23 cellular contexts compared by ENCODE assay signal in the genomic region with DNA sequence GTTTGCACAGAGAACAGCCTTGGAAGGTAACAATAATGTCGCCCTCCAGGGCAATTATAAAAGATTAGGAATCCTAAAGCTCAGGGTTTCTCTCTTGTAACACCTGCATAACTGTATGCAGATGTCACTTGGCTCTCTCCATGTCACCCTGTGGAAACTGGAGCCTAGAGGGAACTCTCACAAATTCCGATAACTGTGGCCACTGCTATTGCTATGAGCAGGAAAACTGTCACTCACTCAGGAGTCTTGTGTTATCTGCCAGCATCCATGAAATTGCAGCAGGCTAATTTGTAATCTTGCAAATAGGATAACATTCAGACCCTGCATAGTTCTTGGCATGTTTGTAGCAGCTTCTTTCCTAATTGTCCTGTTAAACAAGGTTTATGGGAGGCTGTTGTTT. TPM values are rescaled to one million over a fixed set of nuclear protein-coding genes. Genes with fewer than 3 reads are reported as not detected.
A peak's percentile ranks its signal among the peaks of the same experiment; 100 is the strongest.
DNase-seq lines count a peak whose midpoint lies in the region; ATAC-seq and TF ChIP-seq lines count a peak whose summit lies in the region.
"Had no signal": no experiment of that assay in that cellular context is flagged by ENCODE, and none has a peak within 500 bp of the region (broad histone marks: within the 10 kb centered on the region; RNA-seq: fewer than 3 reads in every experiment).

No MANE protein-coding gene starts in this region.

- H3K14ac ChIP-seq in trophoblast cell (ENCODE audit: low read length) = no peak overlapping the region

- H3K79me2 ChIP-seq in Karpas-422 (ENCODE audit: low read length) (no peaks in the 10 kb centered on the region), mesendoderm (ENCODE audit: control insufficient read depth, insufficient read depth, low read length) (no peaks in the 10 kb centered on the region), trophoblast cell (ENCODE audit: control insufficient read depth, insufficient read depth, low read length, poor library complexity) (no peaks in the 10 kb centered on the region)

- no peak for TF ChIP-seq CTCF in Panc1 (IDR thresholded peaks at IDR 0.05)

- H3K23ac ChIP-seq in mesendoderm (ENCODE audit: low read length) (no peak overlapping the region), trophoblast cell (ENCODE audit: low read length) (no peak overlapping the region)

- DNase-seq in Karpas-422 (no peak), Panc1 (ENCODE audit: low read depth, low spot score) (no peak), mesendoderm (peak; percentile 12), trophoblast cell (peak; percentile 90 to 96), KBM-7 (no peak)
- DNase-seq: CD4-positive, CD25-positive, alpha-beta regulatory T cell; DMS 273 treated with DMSO at 0.1 percent for 48 hours; DND-41; GOT3; IMR-90; MG63; NCI-H1048; NCI-H1436; NCI-H2029; NCI-H226; NCI-H510A treated with DMSO at 0.1 percent for 48 hours; NCI-H774; OCI-M1; Right ventricle myocardium superior had no signal

- H3K4ac ChIP-seq in mesendoderm (ENCODE audit: low read depth, low read length) (no peak overlapping the region), trophoblast cell (ENCODE audit: low read depth, low read length) (no peak overlapping the region)

- H4K12ac ChIP-seq in trophoblast cell (ENCODE audit: low read depth, low read length) = no peak overlapping the region

- no peak overlapping the region for H2BK15ac ChIP-seq in mesendoderm (replicated peaks; ENCODE audit: low read depth)

- H3K18ac ChIP-seq in mesendoderm (ENCODE audit: low read length) = no peak overlapping the region
- no peak overlapping the region for H3K18ac ChIP-seq in trophoblast cell (ENCODE audit: low read length)

- no peak overlapping the region for H3K4me2 ChIP-seq in Karpas-422 (ENCODE audit: low read depth, low read length, poor library complexity, severe bottlenecking)
- H3K4me2 ChIP-seq in mesendoderm (ENCODE audit: low read length) = no peak overlapping the region
- H3K4me2 ChIP-seq in trophoblast cell (ENCODE audit: low read length) = no peak overlapping the region

- H3K79me1 ChIP-seq in mesendoderm (ENCODE audit: low read length) = no peaks in the 10 kb centered on the region
- H3K79me1 ChIP-seq in trophoblast cell (ENCODE audit: low read length) = no peaks in the 10 kb centered on the region

- WGBS in mesendoderm (ENCODE audit: extremely low coverage, insufficient coverage, low lambda C conversion rate) = no CpG with 5 or more reads among the region's 2 CpGs
- no CpG with 5 or more reads among the region's 2 CpGs for WGBS in trophoblast cell (ENCODE audit: extremely low coverage, insufficient coverage, insufficient read length)

- H4K20me1 ChIP-seq in Karpas-422 (ENCODE audit: insufficient read depth, low read depth, low read length) = no peaks in the 10 kb centered on the region

- no peaks in the 10 kb centered on the region; the same call in 1 of the 2 replicates for H3K4me1 ChIP-seq in Karpas-422 (ENCODE audit: low read length)
- H3K4me1 ChIP-seq in Panc1 (ENCODE audit: control insufficient read depth, insufficient read depth, low read length) = no peaks in the 10 kb centered on the region
- no peaks in the 10 kb centered on the region for H3K4me1 ChIP-seq in mesendoderm (ENCODE audit: control insufficient read depth, low read depth, low read length)
- no peaks in the 10 kb centered on the region for H3K4me1 ChIP-seq in trophoblast cell (ENCODE audit: control insufficient read depth in 1 of 2, insufficient read depth in 2 of 2, low read length in 2 of 2)

- H3K4me3 ChIP-seq in Karpas-422 (ENCODE audit: low read length) (no peak overlapping the region), Panc1 (ENCODE audit: low read depth in 2 of 2, low read length in 2 of 2) (no peak overlapping the region), mesendoderm (ENCODE audit: low read length) (no peak overlapping the region), trophoblast cell (ENCODE audit: low read depth, low read length) (no peak overlapping the region)
- H3K4me3 ChIP-seq: GM12878, MG63 had no signal

- intact Hi-C loops in Panc1 (cut with micrococcal nuclease; ENCODE audit: unreplicated experiment) = no loop called here

- H4K8ac ChIP-seq in mesendoderm (ENCODE audit: low read depth, low read length) (no peak overlapping the region), trophoblast cell (ENCODE audit: low read depth, low read length) (no peak overlapping the region)

- in situ Hi-C loops in Panc1 (cut with HindIII; ENCODE audit: low pct_unique_long_range_greater_than_20kb, low sequenced_read_pairs) = no loop called here
- in situ Hi-C loops in KBM-7 (cut with MboI; ENCODE audit: low pct_unique_long_range_greater_than_20kb, low sequenced_read_pairs) = no loop called here

- H3K9me3 ChIP-seq in Karpas-422 (ENCODE audit: low read length) (peaks cover 7% of the 10 kb centered on the region; the same call in 1 of the 2 replicates), Panc1 (ENCODE audit: control insufficient read depth, insufficient read depth, low read depth, low read length) (no peaks in the 10 kb centered on the region), trophoblast cell (ENCODE audit: insufficient read depth, low read depth, low read length) (peaks cover 2% of the 10 kb centered on the region)
- H3K9me3 ChIP-seq: MG63 had no signal

- H3K27me3 ChIP-seq in Karpas-422 (ENCODE audit: low read length) (no peaks in the 10 kb centered on the region), Panc1 (ENCODE audit: control insufficient read depth, insufficient read depth, low read length) (no peaks in the 10 kb centered on the region), mesendoderm (ENCODE audit: insufficient read depth, low read length, poor library complexity) (no peaks in the 10 kb centered on the region), trophoblast cell (ENCODE audit: insufficient read depth, low read length) (no peaks in the 10 kb centered on the region)
- H3K27me3 ChIP-seq: MG63 had no signal

- no peak overlapping the region for H2BK12ac ChIP-seq in trophoblast cell (ENCODE audit: low read length)

- H2BK120ac ChIP-seq in mesendoderm (ENCODE audit: low read depth, low read length) = no peak overlapping the region
- H2BK120ac ChIP-seq in trophoblast cell (ENCODE audit: insufficient read depth, low read length, poor library complexity) = no peak overlapping the region

- H3K9ac ChIP-seq in Karpas-422 (ENCODE audit: low read length) (no peak overlapping the region), mesendoderm (ENCODE audit: low read length) (no peak overlapping the region), trophoblast cell (ENCODE audit: low read length) (no peak overlapping the region)

- H2AK5ac ChIP-seq in mesendoderm (ENCODE audit: low read length) = no peak overlapping the region
- H2AK5ac ChIP-seq in trophoblast cell (ENCODE audit: low read length) = no peak overlapping the region

- H3K36me3 ChIP-seq in Karpas-422 (ENCODE audit: insufficient read depth, low read length) (no peaks in the 10 kb centered on the region), Panc1 (ENCODE audit: control insufficient read depth, insufficient read depth, low read length) (no peaks in the 10 kb centered on the region), mesendoderm (ENCODE audit: control insufficient read depth, insufficient read depth, low read length) (no peaks in the 10 kb centered on the region), trophoblast cell (ENCODE audit: control insufficient read depth in 1 of 2, insufficient read depth in 2 of 2, low read length in 2 of 2) (no peaks in the 10 kb centered on the region)
- H3K36me3 ChIP-seq: MG63 had no signal

- H3K56ac ChIP-seq in mesendoderm (ENCODE audit: low read length) = no peak overlapping the region

- no peaks in the 10 kb centered on the region for H3K9me2 ChIP-seq in Karpas-422 (replicated peaks; ENCODE audit: insufficient read depth, low read length)

- H4K5ac ChIP-seq in mesendoderm (ENCODE audit: low read length) = no peak overlapping the region

- CTCF ChIA-PET in Panc1 (lab: Charles Lee) = no interaction called here

- ATAC-seq in Panc1 (peak; percentile 60; the same call in 1 of the 2 replicates), GM19023 (IDR thresholded peaks at IDR 0.05; ENCODE audit: unreplicated experiment) (no peak), HG03460 (IDR thresholded peaks at IDR 0.05; ENCODE audit: unreplicated experiment) (no peak)
- ATAC-seq: GM12878, HCT116 had no signal

- H2AFZ ChIP-seq in Karpas-422 (ENCODE audit: low read length) (peak overlapping the region; percentile 10), trophoblast cell (ENCODE audit: insufficient read depth, low read length, poor library complexity) (no peak overlapping the region)

- H3K27ac ChIP-seq in Karpas-422 (ENCODE audit: low read length) (no peak overlapping the region), Panc1 (ENCODE audit: low read length) (no peak overlapping the region), mesendoderm (ENCODE audit: low read depth, low read length) (no peak overlapping the region), trophoblast cell (ENCODE audit: low read depth, low read length) (no peak overlapping the region)

- H2BK5ac ChIP-seq in mesendoderm (ENCODE audit: low read length) = no peak overlapping the region
- no peak overlapping the region for H2BK5ac ChIP-seq in trophoblast cell (ENCODE audit: low read depth, low read length, poor library complexity)

- POLR2A ChIA-PET in Panc1 (lab: Charles Lee) = no interaction called here

- no peak overlapping the region for H4K91ac ChIP-seq in trophoblast cell (ENCODE audit: low read depth, low read length)

- no TSS peak for BruUV-seq in Panc1 (replicated peaks; lab: Mats Ljungman, UMichigan)

RNA-seq across cellular contexts. Expression of a gene that starts 25.3 kb away (rescaled TPM):
- total RNA-seq in Karpas-422 (2014; rRNA removed; shearing (Covaris generic); ENCODE audit: low replicate concordance) = 40.4 and 45.7 TPM in 2 replicates
- total RNA-seq in Panc1 (2021; ENCODE audit: unreplicated experiment) = 70.0 TPM
- 62.5 TPM for polyA plus RNA-seq in Panc1 (2012; ENCODE audit: insufficient read length)
- polyA plus RNA-seq in mesendoderm (2013, experiment 1 of 2) = 103 TPM
- polyA plus RNA-seq in mesendoderm (2013, experiment 2 of 2) = 104 TPM
- polyA plus RNA-seq in trophoblast cell (2013) = 151 and 171 TPM in 2 replicates

Comparison
In these comparisons a context has a peak if more than half of its experiments do, and no peak if none do; other contexts are left out.
1. DNase-seq: peak in mesendoderm (single experiment) and trophoblast cell (2 of 2); none in Karpas-422 (single experiment), Panc1 (single experiment) and KBM-7 (single experiment).